ENCODE assay signal across 8 cellular contexts in the genomic region with DNA sequence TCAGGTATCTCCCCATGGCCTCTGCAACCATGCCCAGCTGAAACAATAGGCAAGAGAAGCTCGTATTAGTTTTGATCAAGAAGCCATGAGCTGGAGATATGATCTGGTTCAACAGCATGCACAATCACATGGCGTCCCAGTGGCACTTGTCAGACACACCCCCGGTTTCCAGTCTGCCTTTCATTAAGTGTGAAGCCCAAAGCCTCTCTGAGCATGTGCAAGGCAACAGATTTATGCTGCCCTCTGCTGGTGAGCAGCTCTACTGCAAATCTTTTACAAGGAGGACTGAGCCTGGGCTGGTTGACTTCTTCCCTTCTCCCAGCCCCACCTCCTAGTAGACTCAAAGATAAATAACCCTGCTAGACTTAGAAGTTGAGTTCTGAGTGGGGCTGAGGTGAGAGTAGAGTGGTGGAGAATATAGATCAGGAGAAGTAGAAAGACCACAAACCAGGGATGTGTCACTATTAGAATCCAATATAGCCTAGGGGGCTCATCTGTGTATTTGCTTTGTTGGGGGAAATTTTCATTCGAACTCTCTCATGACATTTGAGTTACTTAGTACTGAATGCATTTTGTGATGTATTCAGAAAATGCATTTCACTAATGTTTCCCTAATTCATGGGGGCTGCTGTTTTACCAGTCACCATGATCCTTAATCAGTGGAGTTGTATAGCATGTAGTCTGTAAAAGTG. TPM values are rescaled to one million over a fixed set of nuclear protein-coding genes. Genes with fewer than 3 reads are reported as not detected.
DNase-seq lines count a peak whose midpoint lies in the region; FAIRE-seq lines count a peak whose summit lies in the region.

No MANE protein-coding gene starts in this region.

- peak; percentile 20 for DNase-seq in GM04503 (ENCODE audit: low read depth)
- peak; percentile 47 for DNase-seq in H7
- DNase-seq in LoVo (ENCODE audit: low spot score) = peak; percentile 78
- DNase-seq in RPMI8226 = peak; percentile 73
- DNase-seq in activated T-helper 9 cell treated with anti-CD3 and anti-CD28 coated beads, Interleukin-2, amount 50 U/mL, for 16 hours (ENCODE audit: low read depth) = peak; percentile 50
- DNase-seq in germinal center (ENCODE audit: low spot score) = peak; percentile 65
- DNase-seq in posterior cingulate gyrus = peak; percentile 19 to 92 (median 70)
- peak; percentile 73 for DNase-seq in urothelium cell line (ENCODE audit: low spot score)

- no peak overlapping the region for H3K4me3 ChIP-seq in H7 (ENCODE audit: insufficient read depth, low read depth, low read length)

- intact Hi-C loops in posterior cingulate gyrus (cut with DNase I) = loop anchor here (1.0 to 10.0 kb wide), 4 partner anchors 167 to 495 kb away; no protein-coding TSS in a partner anchor

- H3K36me3 ChIP-seq in H7 (replicated peaks; ENCODE audit: control insufficient read depth, insufficient read depth, low read length) = no peaks in the 10 kb centered on the region

- H3K27me3 ChIP-seq in H7 (ENCODE audit: control insufficient read depth, insufficient read depth, low read length) = peaks cover 1% of the 10 kb centered on the region; the same call in 1 of the 2 replicates

- peak; percentile 92 for FAIRE-seq in urothelium cell line (lab: Jason Lieb, UNC)

RNA-seq across cellular contexts. Expression of gene MBIP, which starts 53.7 kb away (rescaled TPM):
- 7.6 and 10.4 TPM in 2 replicates for total RNA-seq in H7 (2014; rRNA removed; shearing (Covaris generic))

Comparison
In these comparisons a context has a peak if more than half of its experiments do, and no peak if none do; other contexts are left out.
1. DNase-seq: peak in every context shown above with its lines; median percentile 78 in LoVo; 73 in RPMI8226; 73 in urothelium cell line; 70 in posterior cingulate gyrus; 65 in germinal center; 50 in activated T-helper 9 cell treated with anti-CD3 and anti-CD28 coated beads, Interleukin-2, amount 50 U/mL, for 16 hours; 47 in H7; 20 in GM04503.